Comparison of ENCODE assay signal across 16 cellular contexts in genomic region chr5:42564689-42565356, GRCh38.
"Had no signal": no experiment of that assay in that cellular context is flagged by ENCODE, and none has a peak within 500 bp of the region (broad histone marks: within the 10 kb centered on the region; RNA-seq: fewer than 3 reads in every experiment).

No MANE protein-coding gene starts in this region.

- H3K36me3 ChIP-seq: brain microvascular endothelial cell, esophagus squamous epithelium, ovary, tibial artery had no signal

- H3K4me3 Mint-ChIP-seq: activated CD4-positive, alpha-beta T cell treated with anti-CD3 and anti-CD28 coated beads, Interleukin-2, amount 10 ng/mL, durations not matched to agents 24 days and 14 days; activated CD8-positive, alpha-beta T cell treated with anti-CD3 and anti-CD28 coated beads for 36 hours; activated T-helper 17 cell treated with anti-CD3 and anti-CD28 coated beads, Interleukin-2, amount 50 U/mL, for 72 hours had no signal

- H3K27me3 ChIP-seq: brain microvascular endothelial cell, esophagus squamous epithelium, ovary, tibial artery had no signal

- H3K9me3 ChIP-seq: esophagus squamous epithelium, ovary, tibial artery had no signal

- H3K4me3 ChIP-seq: esophagus squamous epithelium, ovary, tibial artery had no signal

- H3K27ac Mint-ChIP-seq: activated CD4-positive, alpha-beta T cell treated with anti-CD3 and anti-CD28 coated beads, Interleukin-2, amount 10 ng/mL, durations not matched to agents 24 days and 14 days; activated CD8-positive, alpha-beta T cell treated with anti-CD3 and anti-CD28 coated beads for 36 hours; activated T-helper 17 cell treated with anti-CD3 and anti-CD28 coated beads, Interleukin-2, amount 50 U/mL, for 72 hours had no signal

- H3K4me1 Mint-ChIP-seq: activated CD4-positive, alpha-beta T cell treated with anti-CD3 and anti-CD28 coated beads, Interleukin-2, amount 10 ng/mL, durations not matched to agents 24 days and 14 days; activated T-helper 17 cell treated with anti-CD3 and anti-CD28 coated beads, Interleukin-2, amount 50 U/mL, for 72 hours had no signal

- DNase-seq: activated CD4-positive, alpha-beta T cell treated with anti-CD3 and anti-CD28 coated beads, Interleukin-2, amount 10 ng/mL, durations not matched to agents 24 days and 14 days; activated CD8-positive, alpha-beta T cell treated with anti-CD3 and anti-CD28 coated beads for 36 hours; activated naive CD4-positive, alpha-beta T cell treated with Interleukin-2 at 50 U/mL for 16 hours; activated T-cell treated with anti-CD3 and anti-CD28 coated beads, Interleukin-2, amount 50 U/mL, for 1 hour; brain microvascular endothelial cell; cortex of kidney; esophagus squamous epithelium; hippocampal formation; left colon; ovary; stimulated activated CD4-positive, alpha-beta T cell treated with anti-CD3 and anti-CD28 coated beads, Interleukin-2, amount 100 ng/mL, for 24 hours; stimulated activated naive CD4-positive, alpha-beta T cell treated with Interleukin-2 at 50 U/mL for 16 hours; substantia nigra; T1000; tibial artery had no signal

- H3K9me3 Mint-ChIP-seq: activated CD4-positive, alpha-beta T cell treated with anti-CD3 and anti-CD28 coated beads, Interleukin-2, amount 10 ng/mL, durations not matched to agents 24 days and 14 days; activated CD8-positive, alpha-beta T cell treated with anti-CD3 and anti-CD28 coated beads for 36 hours; activated T-helper 17 cell treated with anti-CD3 and anti-CD28 coated beads, Interleukin-2, amount 50 U/mL, for 72 hours had no signal

- ATAC-seq: activated CD8-positive, alpha-beta T cell treated with anti-CD3 and anti-CD28 coated beads for 36 hours; activated T-helper 17 cell treated with anti-CD3 and anti-CD28 coated beads, Interleukin-2, amount 50 U/mL, for 72 hours; left colon had no signal

- H3K27ac ChIP-seq: brain microvascular endothelial cell, esophagus squamous epithelium had no signal
